ENCODE assay signal across 9 cellular contexts in the genomic region with DNA sequence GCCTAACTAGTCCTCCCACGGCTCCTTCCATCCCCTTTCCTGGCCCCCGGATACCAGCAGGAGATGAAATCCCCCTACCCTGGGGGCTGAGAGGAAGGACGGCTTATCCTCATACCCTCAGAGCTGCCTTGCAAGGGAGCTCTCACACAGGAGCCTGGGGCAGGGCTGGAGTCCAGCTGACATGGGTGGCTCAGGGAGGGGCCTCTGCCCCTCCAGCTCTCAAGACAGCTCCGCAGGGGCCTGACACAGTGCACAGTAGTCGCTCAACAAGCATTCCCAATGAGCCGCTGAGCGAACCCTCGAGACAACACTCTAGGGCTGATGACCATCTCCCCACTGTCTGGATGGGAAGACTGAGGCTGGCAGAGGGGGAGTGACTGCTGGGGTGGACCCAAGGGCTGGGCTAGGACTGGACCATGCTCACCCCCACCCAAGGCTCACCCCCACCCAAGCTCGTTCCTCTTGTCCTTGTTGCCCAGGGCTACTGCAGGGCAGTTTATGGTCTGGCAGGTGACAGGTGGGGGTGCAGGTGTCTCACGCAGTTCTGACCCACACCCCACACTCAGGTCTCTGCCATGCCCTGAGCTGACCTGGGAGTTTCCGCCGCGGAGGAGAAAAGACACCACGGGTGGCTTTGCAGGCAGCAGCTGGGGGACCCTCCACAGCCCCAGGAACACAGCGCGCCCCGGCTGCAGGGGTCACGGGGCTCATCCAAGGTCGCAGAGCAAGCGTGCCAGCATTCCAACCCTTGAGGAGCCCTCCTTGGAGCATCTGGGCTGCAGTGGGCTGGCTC. TPM values are rescaled to one million over a fixed set of nuclear protein-coding genes. Genes with fewer than 3 reads are reported as not detected.
DNase-seq lines count a peak whose midpoint lies in the region; ATAC-seq and TF ChIP-seq lines count a peak whose summit lies in the region.
"Had no signal": no experiment of that assay in that cellular context is flagged by ENCODE, and none has a peak within 500 bp of the region (broad histone marks: within the 10 kb centered on the region; RNA-seq: fewer than 3 reads in every experiment).

No MANE protein-coding gene starts in this region.

- no peaks in the 10 kb centered on the region for H3K9me2 ChIP-seq in SK-N-SH

- CTCF ChIA-PET in SK-N-SH (lab: Yijun Ruan, JAX), result interaction anchor here (1.8 kb wide), 1 partner anchor 77 kb away, joined by 4 read pairs; no protein-coding TSS in a partner anchor

- peaks cover 76% of the 10 kb centered on the region for H3K79me2 ChIP-seq in SK-N-SH (ENCODE audit: insufficient read depth)

- no peaks in the 10 kb centered on the region for H3K9me3 Mint-ChIP-seq in activated naive CD8-positive, alpha-beta T cell treated with anti-CD3 and anti-CD28 coated beads, Interleukin-2, amount 50 U/mL, for 24 hours
- H3K9me3 Mint-ChIP-seq in immature natural killer cell, result no peaks in the 10 kb centered on the region

- no peak for TF ChIP-seq EP300 in SK-N-SH (IDR thresholded peaks at IDR 0.05; ENCODE audit: borderline replicate concordance in 1 of 2, low read depth in 1 of 2, low read length in 1 of 2)

- no peaks in the 10 kb centered on the region for H3K9me3 ChIP-seq in SK-N-SH
- no peaks in the 10 kb centered on the region for H3K9me3 ChIP-seq in subcutaneous abdominal adipose tissue (ENCODE audit: control insufficient read depth in 5 of 5, low read length in 5 of 5)

- TF ChIP-seq RAD21 in SK-N-SH (IDR thresholded peaks at IDR 0.05; ENCODE audit: low read length), result no peak

- no peaks in the 10 kb centered on the region for H3K27me3 Mint-ChIP-seq in activated naive CD8-positive, alpha-beta T cell treated with anti-CD3 and anti-CD28 coated beads, Interleukin-2, amount 50 U/mL, for 24 hours
- peaks cover 4 to 23% (median 11%) of the 10 kb centered on the region in 3 donors for H3K27me3 Mint-ChIP-seq in immature natural killer cell (ENCODE audit: low read depth in 3 of 3)

- no peak overlapping the region for H3K27ac ChIP-seq in SK-N-SH (ENCODE audit: low read depth in 2 of 2, low read length in 1 of 2)
- H3K27ac ChIP-seq in subcutaneous abdominal adipose tissue (ENCODE audit: low read depth, low read length), result peak overlapping the region; percentile 98
- H3K27ac ChIP-seq in foreskin keratinocyte, result no peak overlapping the region

- peaks cover 4% of the 10 kb centered on the region for H3K36me3 Mint-ChIP-seq in activated naive CD8-positive, alpha-beta T cell treated with anti-CD3 and anti-CD28 coated beads, Interleukin-2, amount 50 U/mL, for 24 hours (ENCODE audit: low read depth)
- peaks cover 0 to 3% (median 0%) of the 10 kb centered on the region in 3 donors for H3K36me3 Mint-ChIP-seq in immature natural killer cell

- no peak overlapping the region for H3K9ac ChIP-seq in SK-N-SH
- peak overlapping the region; percentile 26 to 91 (median 78) for H3K9ac ChIP-seq in subcutaneous abdominal adipose tissue (ENCODE audit: low read length in 5 of 5)

- H3K27me3 ChIP-seq in SK-N-SH (ENCODE audit: insufficient read depth) (no peaks in the 10 kb centered on the region), subcutaneous abdominal adipose tissue (ENCODE audit: control insufficient read depth in 5 of 5, insufficient read depth in 4 of 5, low read length in 5 of 5) (no peaks in the 10 kb centered on the region), foreskin keratinocyte (no peaks in the 10 kb centered on the region)

- H2AFZ ChIP-seq in SK-N-SH (ENCODE audit: low read depth), result no peak overlapping the region

- peaks cover 72% of the 10 kb centered on the region for H4K20me1 ChIP-seq in SK-N-SH (ENCODE audit: insufficient read depth)

- H3K4me1 ChIP-seq in SK-N-SH (ENCODE audit: control insufficient read depth in 1 of 2, insufficient read depth in 2 of 2, low read depth in 1 of 2, low read length in 1 of 2), result peaks cover 6 to 10% of the 10 kb centered on the region in 2 experiments; a peak in 2 of 4 replicates
- H3K4me1 ChIP-seq in subcutaneous abdominal adipose tissue (ENCODE audit: control insufficient read depth in 5 of 5, insufficient read depth in 5 of 5, low read length in 5 of 5), result peaks cover 13 to 71% (median 69%) of the 10 kb centered on the region in 5 donors
- H3K4me1 ChIP-seq in foreskin keratinocyte, result peaks cover 24% of the 10 kb centered on the region

- H3K4me2 ChIP-seq in SK-N-SH, result peak overlapping the region; percentile 100

- ATAC-seq in SK-N-SH treated with all-trans-retinoic acid at 6 μM for 48 hours (no peak), HG02981 (IDR thresholded peaks at IDR 0.05; ENCODE audit: unreplicated experiment) (no peak), foreskin keratinocyte (no peak), GM19328 (IDR thresholded peaks at IDR 0.05; ENCODE audit: unreplicated experiment) (no peak)
- no peak for ATAC-seq in activated naive CD8-positive, alpha-beta T cell treated with anti-CD3 and anti-CD28 coated beads, Interleukin-2, amount 50 U/mL, for 24 hours

- H3K36me3 ChIP-seq in SK-N-SH (replicated peaks in 1 of 2; ENCODE audit: control insufficient read depth in 1 of 2, insufficient read depth in 2 of 2, low read length in 1 of 2) (peaks cover 3 to 13% of the 10 kb centered on the region in 2 experiments), subcutaneous abdominal adipose tissue (ENCODE audit: control insufficient read depth in 5 of 5, insufficient read depth in 5 of 5, low read length in 5 of 5) (peaks cover 0 to 6% (median 5%) of the 10 kb centered on the region in 5 donors)

- H3K4me1 Mint-ChIP-seq in activated naive CD8-positive, alpha-beta T cell treated with anti-CD3 and anti-CD28 coated beads, Interleukin-2, amount 50 U/mL, for 24 hours, result peaks cover 43% of the 10 kb centered on the region
- H3K4me1 Mint-ChIP-seq in immature natural killer cell, result peaks cover 22 to 45% of the 10 kb centered on the region in 2 donors

- peak overlapping the region; percentile 87 for H3K4me3 Mint-ChIP-seq in activated naive CD8-positive, alpha-beta T cell treated with anti-CD3 and anti-CD28 coated beads, Interleukin-2, amount 50 U/mL, for 24 hours
- peak overlapping the region; percentile 44 to 92 (median 86) for H3K4me3 Mint-ChIP-seq in immature natural killer cell

- peak overlapping the region; percentile 35 for H3K27ac Mint-ChIP-seq in activated naive CD8-positive, alpha-beta T cell treated with anti-CD3 and anti-CD28 coated beads, Interleukin-2, amount 50 U/mL, for 24 hours
- peak overlapping the region in 4 of 6 donors; percentile 49 to 91 (median 64) for H3K27ac Mint-ChIP-seq in immature natural killer cell

- no peak for DNase-seq in SK-N-SH
- no peak for DNase-seq in activated naive CD8-positive, alpha-beta T cell treated with anti-CD3 and anti-CD28 coated beads, Interleukin-2, amount 50 U/mL, for 24 hours
- no peak for DNase-seq in immature natural killer cell
- no peak for DNase-seq in foreskin keratinocyte
- DNase-seq: activated CD4-positive, alpha-beta T cell treated with anti-CD3 and anti-CD28 coated beads for 1 hour had no signal

- no peak for TF ChIP-seq CTCF in SK-N-SH (IDR thresholded peaks at IDR 0.05)
- TF ChIP-seq CTCF in foreskin keratinocyte (conservative IDR thresholded peaks at IDR 0.05), result no peak

- H3K4me3 ChIP-seq in SK-N-SH (ENCODE audit: low read depth in 2 of 2, low read length in 1 of 2), result no peak overlapping the region
- peak overlapping the region in 3 of 5 donors; percentile 69 to 79 (median 75) for H3K4me3 ChIP-seq in subcutaneous abdominal adipose tissue (ENCODE audit: low read depth in 1 of 5, low read length in 5 of 5)

- POLR2A ChIA-PET in SK-N-SH (lab: Yijun Ruan, JAX), result no interaction called here

- peaks cover 6% of the 10 kb centered on the region for H3F3A ChIP-seq in SK-N-SH (replicated peaks; ENCODE audit: insufficient read depth)

- 83% methylated on average over 5 of the region's 20 CpGs for WGBS in SK-N-SH (ENCODE audit: low lambda C conversion rate)

TF ChIP-seq in SK-N-SH, 30 proteins besides CTCF, POLR2A, EP300 and RAD21 (continues in another document):
- TF ChIP-seq MEF2A (IDR thresholded peaks at IDR 0.05; ENCODE audit: borderline replicate concordance, low read depth) (no peak), PBX3 (IDR thresholded peaks at IDR 0.05) (no peak), FOXM1 (IDR thresholded peaks at IDR 0.05; ENCODE audit: low read depth) (no peak), RFX5 (IDR thresholded peaks at IDR 0.05; ENCODE audit: low read length) (no peak)

TF ChIP-seq in SK-N-SH treated with all-trans-retinoic acid at 6 μM for 48 hours, 23 proteins besides CTCF, POLR2A, EP300 and RAD21 (continues in another document):
- no peak for TF ChIP-seq BACH2 (CRISPR knock-in tag; IDR thresholded peaks at IDR 0.05; ENCODE audit: borderline replicate concordance)
- no peak for TF ChIP-seq PPARA (CRISPR knock-in tag; IDR thresholded peaks at IDR 0.05; ENCODE audit: borderline replicate concordance)
- TF ChIP-seq POU6F1 (CRISPR knock-in tag; IDR thresholded peaks at IDR 0.05; ENCODE audit: borderline replicate concordance, low read depth), result no peak
- TF ChIP-seq ZNF565 (CRISPR knock-in tag; conservative IDR thresholded peaks at IDR 0.05; ENCODE audit: low read depth), result no peak
- no peak for TF ChIP-seq TOX (CRISPR knock-in tag; IDR thresholded peaks at IDR 0.05; ENCODE audit: borderline replicate concordance)
- no peak for TF ChIP-seq ZFP30 (CRISPR knock-in tag; IDR thresholded peaks at IDR 0.05)

RNA-seq across cellular contexts. Expression of gene ZBTB7A, which starts 3.9 kb away (rescaled TPM):
- polyA plus RNA-seq in SK-N-SH (2012; rRNA removed) (5.6 and 7.4 TPM in 2 replicates), immature natural killer cell (10 to 100 TPM; 10.2 to 62.3 (median 29.0) TPM), foreskin keratinocyte (10.0 and 10.4 TPM in 2 replicates)
- polyA plus RNA-seq in SK-N-SH (2012; cell fraction: cytosol; rRNA removed), result 2.8 and 5.8 TPM in 2 replicates
- polyA plus RNA-seq in SK-N-SH (2012; cell fraction: nucleus; rRNA removed), result 17.7 and 19.8 TPM in 2 replicates
- total RNA-seq in foreskin keratinocyte, result 18.1 and 20.1 TPM in 2 replicates

RNA-seq across cellular contexts. Expression of gene PIAS4, which starts 55.2 kb away (rescaled TPM):
- polyA plus RNA-seq in SK-N-SH (2012; rRNA removed) (7.7 and 14.1 TPM in 2 replicates), immature natural killer cell (1 to 10 TPM; 6.1 to 8.5 (median 7.3) TPM), foreskin keratinocyte (10.7 and 11.9 TPM in 2 replicates)
- 4.8 and 7.9 TPM in 2 replicates for polyA plus RNA-seq in SK-N-SH (2012; cell fraction: cytosol; rRNA removed)
- 17.7 and 23.8 TPM in 2 replicates for polyA plus RNA-seq in SK-N-SH (2012; cell fraction: nucleus; rRNA removed)
- total RNA-seq in foreskin keratinocyte, result 22.0 and 23.9 TPM in 2 replicates

Comparison
In these comparisons a context has a peak if more than half of its experiments do, and no peak if none do; other contexts are left out.
1. H3K4me3 ChIP-seq: peak in subcutaneous abdominal adipose tissue (3 of 5); none in SK-N-SH (0 of 2).